Comparison of ENCODE assay signal across 9 cellular contexts in the genomic region with DNA sequence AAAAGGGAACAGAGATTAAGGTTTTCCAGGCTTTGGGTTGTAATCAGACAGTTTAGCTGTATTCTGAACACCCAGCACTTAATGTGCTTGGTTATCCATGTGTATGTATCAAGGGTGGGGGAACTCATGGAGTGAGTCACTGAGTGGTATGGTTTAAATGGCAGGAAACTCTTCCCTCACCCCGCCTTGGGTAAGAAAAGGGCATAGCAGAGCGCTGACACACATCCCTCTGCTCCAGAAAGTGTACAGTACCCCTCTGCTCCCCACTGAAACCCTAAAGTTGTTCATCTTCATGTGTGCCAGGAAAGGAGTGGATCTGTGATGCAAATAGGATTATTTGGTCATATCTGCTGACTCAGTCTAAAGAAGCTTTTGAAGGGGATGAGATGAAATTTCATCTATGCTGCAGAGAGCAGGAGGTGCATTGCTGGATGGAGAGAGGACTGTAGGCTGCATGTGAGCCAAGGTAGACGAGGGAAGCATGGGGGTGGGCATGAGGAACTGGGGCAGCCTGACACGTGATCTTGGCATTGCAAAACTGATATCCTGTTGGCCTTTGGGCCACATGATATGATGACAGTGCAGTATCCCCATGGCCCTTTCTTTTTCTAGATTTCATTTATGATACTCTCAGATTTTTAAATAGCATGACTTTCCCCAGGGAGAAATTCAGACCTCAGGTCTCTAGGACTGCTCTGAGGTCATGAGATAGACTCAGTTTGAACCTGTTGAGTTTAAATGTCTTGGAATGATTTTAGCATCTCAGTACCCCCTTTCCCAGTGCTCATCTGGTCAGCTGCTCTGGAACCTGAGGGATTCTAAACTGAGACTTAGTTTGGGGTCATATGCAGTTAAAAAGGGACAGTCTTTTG.
DNase-seq lines count a peak whose midpoint lies in the region; ATAC-seq, FAIRE-seq and TF ChIP-seq lines count a peak whose summit lies in the region.
"Had no signal": no experiment of that assay in that cellular context is flagged by ENCODE, and none has a peak within 500 bp of the region (broad histone marks: within the 10 kb centered on the region; RNA-seq: fewer than 3 reads in every experiment).

No MANE protein-coding gene starts in this region.

- peak; percentile 57 for FAIRE-seq in GM12892 (lab: Jason Lieb, UNC)

- H3K4me1 ChIP-seq in MM.1S (ENCODE audit: low read length) (peaks cover 4% of the 10 kb centered on the region), sigmoid colon (no peaks in the 10 kb centered on the region)

- H3K27me3 ChIP-seq in MM.1S (replicated peaks; ENCODE audit: insufficient read depth, low read length) = no peaks in the 10 kb centered on the region
- H3K27me3 ChIP-seq in sigmoid colon = no peaks in the 10 kb centered on the region

- no peaks in the 10 kb centered on the region for H3K9me3 Mint-ChIP-seq in effector memory CD8-positive, alpha-beta T cell

- no peaks in the 10 kb centered on the region for H4K20me1 ChIP-seq in MM.1S (ENCODE audit: insufficient read depth, low read length)

- H3K36me3 Mint-ChIP-seq in effector memory CD8-positive, alpha-beta T cell (ENCODE audit: insufficient read depth) = peaks cover 3% of the 10 kb centered on the region

- no peak for DNase-seq in GM12892 (ENCODE audit: insufficient read length)
- peak; percentile 83 for DNase-seq in NB4 (ENCODE audit: low read depth)
- no peak for DNase-seq in effector memory CD8-positive, alpha-beta T cell
- DNase-seq in pulmonary artery endothelial cell (ENCODE audit: low read depth, low spot score) = peak; percentile 37
- DNase-seq in MM.1S = no peak
- no peak for DNase-seq in sigmoid colon
- DNase-seq: cortex of kidney had no signal

- H3K4me2 ChIP-seq in MM.1S (ENCODE audit: low read depth, low read length) = no peak overlapping the region; the same call in 1 of the 2 replicates

- H3K4me3 ChIP-seq in NB4 (ENCODE audit: low read depth, low read length) (peak overlapping the region; percentile 21), MM.1S (ENCODE audit: low read length) (no peak overlapping the region), sigmoid colon (no peak overlapping the region)

- no peak overlapping the region for H3K4me3 Mint-ChIP-seq in effector memory CD8-positive, alpha-beta T cell

- H3K9ac ChIP-seq in MM.1S (ENCODE audit: low read length) = no peak overlapping the region

- peak; percentile 27 for ATAC-seq in effector memory CD8-positive, alpha-beta T cell (replicated peaks)
- ATAC-seq in GM19324 (IDR thresholded peaks at IDR 0.05; ENCODE audit: low FRiP score, unreplicated experiment) = no peak
- no peak for ATAC-seq in GM19397 (IDR thresholded peaks at IDR 0.05; ENCODE audit: unreplicated experiment)

- H3K9me2 ChIP-seq in MM.1S (replicated peaks; ENCODE audit: insufficient read depth, low read length) = no peaks in the 10 kb centered on the region

- peaks cover 2% of the 10 kb centered on the region; the same call in 1 of the 2 replicates for H3K79me2 ChIP-seq in MM.1S (ENCODE audit: low read length)

- TF ChIP-seq CTCF in NB4 (IDR thresholded peaks at IDR 0.05; ENCODE audit: low read depth, low read length) (no peak), MM.1S (IDR thresholded peaks at IDR 0.05; ENCODE audit: low read length) (no peak), sigmoid colon (IDR thresholded peaks at IDR 0.05) (no peak)

- TF ChIP-seq EP300 in sigmoid colon (IDR thresholded peaks at IDR 0.05) = no peak

- H2AFZ ChIP-seq in MM.1S (ENCODE audit: low read length) = no peak overlapping the region

- TF ChIP-seq POLR2A in GM12892 (IDR thresholded peaks at IDR 0.05; ENCODE audit: low read depth, low read length) (no peak), NB4 (IDR thresholded peaks at IDR 0.05; ENCODE audit: extremely low read depth, insufficient read length) (no peak), sigmoid colon (IDR thresholded peaks at IDR 0.05) (no peak)

- H3K27ac Mint-ChIP-seq in effector memory CD8-positive, alpha-beta T cell = peak overlapping the region in 1 of 2 donors; percentile 62

- WGBS in sigmoid colon, 2 donors = 82 to 84% methylated on average over 4 of the region's 4 CpGs

- H3K9me3 ChIP-seq in MM.1S (replicated peaks; ENCODE audit: insufficient read depth, low read length) = no peaks in the 10 kb centered on the region
- H3K9me3 ChIP-seq in sigmoid colon = no peaks in the 10 kb centered on the region

- H3K27ac ChIP-seq in MM.1S (ENCODE audit: low read length) (no peak overlapping the region), sigmoid colon (no peak overlapping the region)

- no peaks in the 10 kb centered on the region for H3F3A ChIP-seq in MM.1S (ENCODE audit: insufficient read depth, low read length)

- intact Hi-C loops in sigmoid colon (cut with DNase I) = no loop called here

- H3K36me3 ChIP-seq in MM.1S (replicated peaks; ENCODE audit: insufficient read depth, low read length) (no peaks in the 10 kb centered on the region), sigmoid colon (no peaks in the 10 kb centered on the region)

- H3K27me3 Mint-ChIP-seq in effector memory CD8-positive, alpha-beta T cell = no peaks in the 10 kb centered on the region

- peaks cover 9 to 22% of the 10 kb centered on the region in 2 donors for H3K4me1 Mint-ChIP-seq in effector memory CD8-positive, alpha-beta T cell (ENCODE audit: low read depth in 2 of 2)

Comparison
In these comparisons a context has a peak if more than half of its experiments do, and no peak if none do; other contexts are left out.
1. DNase-seq: peak in NB4 (single experiment) and pulmonary artery endothelial cell (single experiment); none in GM12892 (single experiment), effector memory CD8-positive, alpha-beta T cell (0 of 3), MM.1S (single experiment) and sigmoid colon (single experiment).